8 cellular contexts compared by ENCODE assay signal in the genomic region with DNA sequence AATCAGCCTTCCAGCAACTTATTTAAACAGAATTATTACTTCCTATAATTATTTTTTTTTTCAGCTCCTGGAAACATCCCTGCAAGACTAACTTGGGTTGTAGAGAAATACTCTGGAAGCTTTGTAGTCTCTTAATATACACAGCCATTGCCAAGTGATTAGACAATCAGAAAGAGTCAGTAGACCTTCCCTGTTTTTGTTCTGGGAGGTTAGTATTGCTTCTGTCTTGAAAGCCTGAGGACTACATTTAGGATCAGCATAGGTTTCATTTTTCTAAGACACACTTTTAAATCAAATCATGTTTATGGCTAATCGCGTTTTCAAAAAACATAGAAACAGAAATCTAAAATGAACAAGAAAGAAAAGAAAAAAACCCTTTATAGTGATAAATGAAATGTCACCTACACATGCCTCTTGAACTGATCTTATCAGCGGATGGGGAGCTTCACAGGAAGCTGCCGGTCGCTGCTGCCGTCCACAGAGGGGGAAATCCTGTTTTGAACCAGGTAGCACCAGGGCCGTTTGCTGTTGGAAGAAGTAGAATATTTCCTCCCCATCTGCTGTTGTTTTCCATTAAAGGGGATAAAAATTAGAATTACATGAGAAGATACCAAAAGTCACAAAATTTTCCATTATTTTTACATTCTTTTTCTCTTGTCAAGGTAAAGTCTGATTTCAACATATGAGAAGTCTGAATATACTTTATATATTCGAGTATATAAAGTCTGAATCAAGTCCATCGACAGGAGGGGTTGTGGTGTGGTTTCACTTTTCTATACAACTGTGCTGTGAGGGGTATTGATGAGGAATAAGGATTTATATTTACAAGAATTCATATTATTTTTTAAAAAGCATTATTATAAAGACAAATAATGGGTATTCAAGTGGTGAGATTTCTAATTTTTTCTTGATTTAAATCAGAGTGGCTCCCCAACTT.
DNase-seq lines count a peak whose midpoint lies in the region; ATAC-seq and TF ChIP-seq lines count a peak whose summit lies in the region.

No MANE protein-coding gene starts in this region.

- no peaks in the 10 kb centered on the region for H3K36me3 Mint-ChIP-seq in CD8-positive, alpha-beta T cell
- H3K36me3 Mint-ChIP-seq in activated naive CD8-positive, alpha-beta T cell treated with anti-CD3 and anti-CD28 coated beads, Interleukin-2, amount 10 ng/mL, durations not matched to agents 7 days and 5 days, result peaks cover 21% of the 10 kb centered on the region
- H3K36me3 Mint-ChIP-seq in MCF 10A (ENCODE audit: insufficient read depth, unreplicated experiment), result peaks cover 6% of the 10 kb centered on the region

- 48 to 53% (median 50%) methylated on average over 9 of the region's 9 CpGs for WGBS in adrenal gland, 4 donors

- TF ChIP-seq POLR2A in adrenal gland (IDR thresholded peaks at IDR 0.05), result no peak

- intact Hi-C loops in CD8-positive, alpha-beta T cell (cut with DNase I, micrococcal nuclease), result loop anchor here in 1 of 2 experiments (2.0 to 5.0 kb wide), 4 partner anchors 41 to 130 kb away; no protein-coding TSS in a partner anchor
- intact Hi-C loops in MCF 10A (cut with micrococcal nuclease), result no loop called here
- intact Hi-C loops in adrenal gland (cut with DNase I), result no loop called here

- H3K4me1 Mint-ChIP-seq in CD8-positive, alpha-beta T cell (ENCODE audit: low read depth), result peaks cover 52% of the 10 kb centered on the region
- peaks cover 34% of the 10 kb centered on the region for H3K4me1 Mint-ChIP-seq in activated naive CD8-positive, alpha-beta T cell treated with anti-CD3 and anti-CD28 coated beads, Interleukin-2, amount 10 ng/mL, durations not matched to agents 7 days and 5 days
- H3K4me1 Mint-ChIP-seq in MCF 10A (ENCODE audit: insufficient read depth, unreplicated experiment), result peaks cover 18% of the 10 kb centered on the region

- no peaks in the 10 kb centered on the region for H3K27me3 Mint-ChIP-seq in CD8-positive, alpha-beta T cell (ENCODE audit: low read depth)
- no peaks in the 10 kb centered on the region for H3K27me3 Mint-ChIP-seq in activated naive CD8-positive, alpha-beta T cell treated with anti-CD3 and anti-CD28 coated beads, Interleukin-2, amount 10 ng/mL, durations not matched to agents 7 days and 5 days
- no peaks in the 10 kb centered on the region for H3K27me3 Mint-ChIP-seq in MCF 10A (ENCODE audit: insufficient read depth, unreplicated experiment)

- CTCF ChIA-PET in CD8-positive, alpha-beta T cell (lab: Charles Lee), result interaction anchor here (0.7 to 1.8 kb wide), 4 partner anchors 19 to 145 kb away, joined by 3 to 4 read pairs (median 3); no protein-coding TSS in a partner anchor
- CTCF ChIA-PET in MCF 10A (lab: Yijun Ruan, JAX), result interaction anchor here (0.5 kb wide), 1 partner anchor 16 kb away, joined by 3 read pairs; no protein-coding TSS in a partner anchor

- H3K9me3 Mint-ChIP-seq in CD8-positive, alpha-beta T cell, result no peaks in the 10 kb centered on the region
- peaks cover 3% of the 10 kb centered on the region for H3K9me3 Mint-ChIP-seq in activated naive CD8-positive, alpha-beta T cell treated with anti-CD3 and anti-CD28 coated beads, Interleukin-2, amount 10 ng/mL, durations not matched to agents 7 days and 5 days
- no peaks in the 10 kb centered on the region for H3K9me3 Mint-ChIP-seq in MCF 10A (ENCODE audit: unreplicated experiment)

- peak; percentile 99 for ATAC-seq in CD8-positive, alpha-beta T cell
- peak; percentile 99 for ATAC-seq in activated naive CD8-positive, alpha-beta T cell treated with anti-CD3 and anti-CD28 coated beads, Interleukin-2, amount 10 ng/mL, durations not matched to agents 7 days and 5 days (ENCODE audit: low read depth)

- peak; percentile 27 to 78 (median 55) for DNase-seq in CD8-positive, alpha-beta T cell
- peak; percentile 53 for DNase-seq in activated naive CD8-positive, alpha-beta T cell treated with anti-CD3 and anti-CD28 coated beads, Interleukin-2, amount 10 ng/mL, durations not matched to agents 7 days and 5 days
- peak; percentile 28 to 33 for DNase-seq in stimulated activated CD4-positive, alpha-beta T cell treated with anti-CD3 and anti-CD28 coated beads, Interleukin-1b, Interleukin-23, amount 100 ng/mL, for 4 hours (ENCODE audit: low read depth in 2 of 2)
- no peak for DNase-seq in hypothalamus (lab: John Stamatoyannopoulos, UW)
- no peak for DNase-seq in MCF 10A (ENCODE audit: unreplicated experiment)
- no peak for DNase-seq in adrenal gland
- DNase-seq in superior temporal gyrus (ENCODE audit: extremely low spot score), result no peak

- H3K9me3 ChIP-seq in CD8-positive, alpha-beta T cell (ENCODE audit: low read length), result no peaks in the 10 kb centered on the region
- no peaks in the 10 kb centered on the region for H3K9me3 ChIP-seq in adrenal gland (replicated peaks in 1 of 3)

- H3K36me3 ChIP-seq in CD8-positive, alpha-beta T cell (ENCODE audit: insufficient read depth, low read length), result no peaks in the 10 kb centered on the region
- H3K36me3 ChIP-seq in adrenal gland (replicated peaks in 1 of 2), result no peaks in the 10 kb centered on the region

- H3K4me1 ChIP-seq in CD8-positive, alpha-beta T cell (ENCODE audit: insufficient read depth, low read length), result peaks cover 27% of the 10 kb centered on the region
- peaks cover 30 to 49% of the 10 kb centered on the region in 2 donors for H3K4me1 ChIP-seq in adrenal gland (replicated peaks in 1 of 2)

- BruUV-seq in MCF 10A (replicated peaks; lab: Mats Ljungman, UMichigan), result no TSS peak

- H3K27ac Mint-ChIP-seq in CD8-positive, alpha-beta T cell, result peak overlapping the region; percentile 93
- H3K27ac Mint-ChIP-seq in activated naive CD8-positive, alpha-beta T cell treated with anti-CD3 and anti-CD28 coated beads, Interleukin-2, amount 10 ng/mL, durations not matched to agents 7 days and 5 days, result peak overlapping the region; percentile 94
- H3K27ac Mint-ChIP-seq in MCF 10A (ENCODE audit: low read depth, unreplicated experiment), result no peak overlapping the region

- no peak for TF ChIP-seq CTCF in CD8-positive, alpha-beta T cell (IDR thresholded peaks at IDR 0.05)
- TF ChIP-seq CTCF in VCaP (conservative IDR thresholded peaks at IDR 0.05) (no peak), MCF 10A (IDR thresholded peaks at IDR 0.05; ENCODE audit: unreplicated experiment) (no peak), adrenal gland (IDR thresholded peaks at IDR 0.05) (peak in 1 of 6 experiments; percentile 6)

- peak overlapping the region; percentile 21 for H3K4me3 ChIP-seq in CD8-positive, alpha-beta T cell (ENCODE audit: low read depth, low read length)
- H3K4me3 ChIP-seq in adrenal gland, result no peak overlapping the region

- POLR2A ChIA-PET in CD8-positive, alpha-beta T cell (lab: Charles Lee), result interaction anchor here (1.1 to 1.4 kb wide), 2 partner anchors 13 to 47 kb away, joined by 3 read pairs; no protein-coding TSS in a partner anchor
- POLR2A ChIA-PET in activated naive CD8-positive, alpha-beta T cell treated with anti-CD3 and anti-CD28 coated beads, Interleukin-2, amount 10 ng/mL, durations not matched to agents 7 days and 5 days (lab: Charles Lee), result interaction anchor here (1.1 to 1.7 kb wide), 3 partner anchors 17 to 152 kb away, joined by 3 to 5 read pairs (median 4); a partner anchor contains a TSS
- POLR2A ChIA-PET in MCF 10A (lab: Yijun Ruan, JAX), result interaction anchor here (0.7 kb wide), 2 partner anchors 15 kb away, joined by 3 to 4 read pairs; no protein-coding TSS in a partner anchor

- no peaks in the 10 kb centered on the region for H3K27me3 ChIP-seq in CD8-positive, alpha-beta T cell (ENCODE audit: insufficient read depth, low read length)
- H3K27me3 ChIP-seq in adrenal gland, result no peaks in the 10 kb centered on the region

- H3K4me3 Mint-ChIP-seq in CD8-positive, alpha-beta T cell, result peak overlapping the region; percentile 78
- H3K4me3 Mint-ChIP-seq in activated naive CD8-positive, alpha-beta T cell treated with anti-CD3 and anti-CD28 coated beads, Interleukin-2, amount 10 ng/mL, durations not matched to agents 7 days and 5 days, result peak overlapping the region; percentile 85
- no peak overlapping the region for H3K4me3 Mint-ChIP-seq in MCF 10A (ENCODE audit: unreplicated experiment)

- no peak overlapping the region for H3K27ac ChIP-seq in CD8-positive, alpha-beta T cell (ENCODE audit: low read depth, low read length)
- H3K27ac ChIP-seq in VCaP (peak overlapping the region; percentile 20; the same call in 1 of the 2 replicates), adrenal gland (peak overlapping the region in 1 of 5 donors; percentile 33)

Comparison
In these comparisons a context has a peak if more than half of its experiments do, and no peak if none do; other contexts are left out.
1. DNase-seq: peak in CD8-positive, alpha-beta T cell (7 of 7), activated naive CD8-positive, alpha-beta T cell treated with anti-CD3 and anti-CD28 coated beads, Interleukin-2, amount 10 ng/mL, durations not matched to agents 7 days and 5 days (single experiment) and stimulated activated CD4-positive, alpha-beta T cell treated with anti-CD3 and anti-CD28 coated beads, Interleukin-1b, Interleukin-23, amount 100 ng/mL, for 4 hours (2 of 2); none in hypothalamus (0 of 51), MCF 10A (single experiment), adrenal gland (0 of 7) and superior temporal gyrus (single experiment).